ENCODE assay signal across 9 cellular contexts in the genomic region with DNA sequence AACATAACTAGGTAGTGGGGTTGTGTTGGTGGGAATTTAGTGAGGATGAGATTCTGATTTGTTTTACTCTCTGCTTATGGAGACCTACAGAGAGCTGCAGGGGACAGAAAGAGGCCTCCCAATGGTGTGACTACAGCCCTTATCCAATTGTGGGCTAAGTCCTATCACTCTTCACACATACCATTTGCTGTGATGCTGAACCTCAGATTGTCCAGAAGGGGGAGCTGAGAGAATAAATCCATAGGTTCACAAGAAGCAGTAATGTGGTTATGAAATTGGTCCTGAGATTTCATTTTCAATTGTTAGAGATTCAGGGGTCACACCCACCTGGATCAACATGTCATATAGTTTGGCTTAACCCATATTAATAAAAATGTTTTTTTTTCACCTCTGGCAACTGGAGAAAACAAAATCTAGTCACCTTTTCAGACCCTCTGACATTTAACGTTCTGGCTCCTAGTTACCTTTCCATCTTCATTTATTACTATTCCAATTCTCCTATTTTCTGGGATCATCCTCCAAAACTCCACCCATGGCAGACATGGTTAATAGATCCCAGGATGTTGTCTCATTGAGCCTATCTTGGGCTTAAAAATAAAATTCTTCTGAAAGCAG. TPM values are rescaled to one million over a fixed set of nuclear protein-coding genes. Genes with fewer than 3 reads are reported as not detected.
DNase-seq lines count a peak whose midpoint lies in the region; ATAC-seq and TF ChIP-seq lines count a peak whose summit lies in the region.
"Had no signal": no experiment of that assay in that cellular context is flagged by ENCODE, and none has a peak within 500 bp of the region (broad histone marks: within the 10 kb centered on the region; RNA-seq: fewer than 3 reads in every experiment).

No MANE protein-coding gene starts in this region.

- peaks cover 7% of the 10 kb centered on the region for H3K9me3 Mint-ChIP-seq in stimulated activated effector memory CD8-positive, alpha-beta T cell treated with anti-CD3 and anti-CD28 coated beads, Interleukin-12 subunit alpha, Interleukin-12 subunit beta, amount 100 ng/mL, for 72 hours

- no peak overlapping the region for H3K27ac Mint-ChIP-seq in stimulated activated effector memory CD8-positive, alpha-beta T cell treated with anti-CD3 and anti-CD28 coated beads, Interleukin-12 subunit alpha, Interleukin-12 subunit beta, amount 100 ng/mL, for 72 hours
- H3K27ac Mint-ChIP-seq: activated B cell treated with CpG ODN at 0.5 μM for 24 hours had no signal

- WGBS in esophagus squamous epithelium, 2 donors, result 56 to 88% methylated on average over 1 of the region's 1 CpG

- H3K4me1 ChIP-seq in OCI-LY1 (ENCODE audit: insufficient read depth, low read length, severe bottlenecking) (no peaks in the 10 kb centered on the region), esophagus squamous epithelium (no peaks in the 10 kb centered on the region), ascending aorta (no peaks in the 10 kb centered on the region)

- H4K20me1 ChIP-seq in OCI-LY1 (ENCODE audit: insufficient read depth, low read length), result no peaks in the 10 kb centered on the region

- H3K36me3 Mint-ChIP-seq in stimulated activated effector memory CD8-positive, alpha-beta T cell treated with anti-CD3 and anti-CD28 coated beads, Interleukin-12 subunit alpha, Interleukin-12 subunit beta, amount 100 ng/mL, for 72 hours, result no peaks in the 10 kb centered on the region

- TF ChIP-seq POLR2A in esophagus squamous epithelium (IDR thresholded peaks at IDR 0.05), result no peak

- peak; percentile 31 for DNase-seq in EH (ENCODE audit: low read depth)
- no peak for DNase-seq in esophagus squamous epithelium (lab: John Stamatoyannopoulos, UW)
- no peak for DNase-seq in stimulated activated effector memory CD8-positive, alpha-beta T cell treated with anti-CD3 and anti-CD28 coated beads, Interleukin-12 subunit alpha, Interleukin-12 subunit beta, amount 100 ng/mL, for 72 hours (ENCODE audit: low spot score in 2 of 2)
- no peak for DNase-seq in ascending aorta (ENCODE audit: low spot score in 2 of 2)
- DNase-seq in NCI-H146 (lab: John Stamatoyannopoulos, UW), result no peak
- DNase-seq: activated B cell treated with CpG ODN at 0.5 μM for 24 hours had no signal

- intact Hi-C loops in esophagus squamous epithelium (cut with DNase I) (no loop called here), ascending aorta (cut with DNase I) (no loop called here)

- no peak overlapping the region for H3K4me2 ChIP-seq in OCI-LY1 (ENCODE audit: low read length)

- no peaks in the 10 kb centered on the region for H3K9me2 ChIP-seq in OCI-LY1 (ENCODE audit: low read depth, low read length)

- H3K9ac ChIP-seq in OCI-LY1 (ENCODE audit: low read length), result no peak overlapping the region

- peak; percentile 58 for ATAC-seq in HG02759 (IDR thresholded peaks at IDR 0.05; ENCODE audit: unreplicated experiment)
- peak; percentile 56 for ATAC-seq in stimulated activated effector memory CD8-positive, alpha-beta T cell treated with anti-CD3 and anti-CD28 coated beads, Interleukin-12 subunit alpha, Interleukin-12 subunit beta, amount 100 ng/mL, for 72 hours
- no peak for ATAC-seq in GM18870 (IDR thresholded peaks at IDR 0.05; ENCODE audit: unreplicated experiment)

- H3K4me3 ChIP-seq in OCI-LY1 (ENCODE audit: low read depth, low read length, poor library complexity, severe bottlenecking) (no peak overlapping the region), esophagus squamous epithelium (no peak overlapping the region), ascending aorta (no peak overlapping the region)

- H3K79me2 ChIP-seq in OCI-LY1 (ENCODE audit: insufficient read depth, low read length), result no peaks in the 10 kb centered on the region

- H2AFZ ChIP-seq in OCI-LY1 (ENCODE audit: low read length), result no peak overlapping the region

- TF ChIP-seq CTCF in OCI-LY1 (IDR thresholded peaks at IDR 0.05; ENCODE audit: low read length) (peak; percentile 64), esophagus squamous epithelium (IDR thresholded peaks at IDR 0.05) (peak in 5 of 6 experiments; percentile 30 to 56 (median 32)), ascending aorta (IDR thresholded peaks at IDR 0.05) (no peak)

- no peak overlapping the region for H3K4me3 Mint-ChIP-seq in stimulated activated effector memory CD8-positive, alpha-beta T cell treated with anti-CD3 and anti-CD28 coated beads, Interleukin-12 subunit alpha, Interleukin-12 subunit beta, amount 100 ng/mL, for 72 hours
- H3K4me3 Mint-ChIP-seq: activated B cell treated with CpG ODN at 0.5 μM for 24 hours had no signal

- H3K36me3 ChIP-seq in OCI-LY1 (ENCODE audit: insufficient read depth, low read length) (no peaks in the 10 kb centered on the region), esophagus squamous epithelium (no peaks in the 10 kb centered on the region), ascending aorta (no peaks in the 10 kb centered on the region)

- no peaks in the 10 kb centered on the region for H3F3A ChIP-seq in OCI-LY1 (ENCODE audit: insufficient read depth, low read length)

- H3K4me1 Mint-ChIP-seq in stimulated activated effector memory CD8-positive, alpha-beta T cell treated with anti-CD3 and anti-CD28 coated beads, Interleukin-12 subunit alpha, Interleukin-12 subunit beta, amount 100 ng/mL, for 72 hours, result no peaks in the 10 kb centered on the region
- H3K4me1 Mint-ChIP-seq: activated B cell treated with CpG ODN at 0.5 μM for 24 hours had no signal

- H3K27me3 ChIP-seq in OCI-LY1 (ENCODE audit: insufficient read depth, low read length) (no peaks in the 10 kb centered on the region), esophagus squamous epithelium (peaks cover 0 to 3% (median 0%) of the 10 kb centered on the region in 4 donors), ascending aorta (no peaks in the 10 kb centered on the region)

- H3K9me3 ChIP-seq in OCI-LY1 (ENCODE audit: low read length) (no peaks in the 10 kb centered on the region), esophagus squamous epithelium (peaks cover 0 to 8% (median 0%) of the 10 kb centered on the region in 3 donors), ascending aorta (no peaks in the 10 kb centered on the region)

- no peak overlapping the region for H3K27ac ChIP-seq in OCI-LY1 (ENCODE audit: low read depth, low read length, poor library complexity, severe bottlenecking)
- no peak overlapping the region for H3K27ac ChIP-seq in esophagus squamous epithelium
- no peak overlapping the region for H3K27ac ChIP-seq in ascending aorta

RNA-seq across cellular contexts. Expression of a gene that starts 53.3 kb away (rescaled TPM):
- total RNA-seq in esophagus squamous epithelium (under 1 TPM; 0.18 to 0.95 (median 0.58) TPM), ascending aorta (6.7 TPM)
- total RNA-seq: activated B cell treated with CpG ODN at 0.5 μM for 24 hours had no signal

Comparison
In these comparisons a context has a peak if more than half of its experiments do, and no peak if none do; other contexts are left out.
1. CTCF ChIP-seq: peak in OCI-LY1 (single experiment) and esophagus squamous epithelium (5 of 6); none in ascending aorta (0 of 3).